In genomic region chr1:198771562-198772153, GRCh38 we compare ENCODE assay signal across 8 cellular contexts.
A peak's percentile ranks its signal among the peaks of the same experiment; 100 is the strongest.
DNase-seq lines count a peak whose midpoint lies in the region; ATAC-seq and TF ChIP-seq lines count a peak whose summit lies in the region.

No MANE protein-coding gene starts in this region.

- H3K27ac ChIP-seq in RWPE2 (ENCODE audit: poor library complexity, severe bottlenecking), result no peak overlapping the region

- H3K4me1 ChIP-seq in RWPE2 (ENCODE audit: insufficient read depth, poor library complexity, severe bottlenecking), result peaks cover 7% of the 10 kb centered on the region

- no peaks in the 10 kb centered on the region for H3K27me3 ChIP-seq in RWPE2 (ENCODE audit: insufficient read depth, poor library complexity, severe bottlenecking)

- H3K9me3 ChIP-seq in RWPE2 (ENCODE audit: severe bottlenecking), result no peaks in the 10 kb centered on the region

- no peaks in the 10 kb centered on the region for H3K36me3 ChIP-seq in RWPE2 (ENCODE audit: low read depth)

- H3K4me3 ChIP-seq in RWPE2 (ENCODE audit: severe bottlenecking) (no peak overlapping the region), foreskin fibroblast (ENCODE audit: low read depth in 1 of 2, low read length in 2 of 2) (no peak overlapping the region)

- peak; percentile 77 for TF ChIP-seq CTCF in RWPE2 (IDR thresholded peaks at IDR 0.05; ENCODE audit: poor library complexity, severe bottlenecking)
- peak; percentile 37 for TF ChIP-seq CTCF in foreskin fibroblast (IDR thresholded peaks at IDR 0.05; ENCODE audit: low read depth, low read length)

- ATAC-seq in HG03354 (IDR thresholded peaks at IDR 0.05; ENCODE audit: poor library complexity, severe bottlenecking, unreplicated experiment) (peak; percentile 51), RWPE2 (ENCODE audit: low read depth) (no peak), GM19452 (IDR thresholded peaks at IDR 0.05; ENCODE audit: unreplicated experiment) (no peak)

- peak; percentile 66 for DNase-seq in DMS 273 (lab: John Stamatoyannopoulos, UW; ENCODE audit: unreplicated experiment)
- no peak for DNase-seq in RWPE2 (ENCODE audit: low spot score)
- peak in 1 of 2 donors; percentile 63 for DNase-seq in foreskin fibroblast
- no peak for DNase-seq in OCI-M2 (lab: John Stamatoyannopoulos, UW; ENCODE audit: unreplicated experiment)
- DNase-seq in T-helper 9 cell, result no peak
- no peak for DNase-seq in activated T-cell treated with anti-CD3 and anti-CD28 coated beads, Interleukin-2, amount 50 U/mL, for 1 hour
